Comparison of ENCODE assay signal across 9 cellular contexts in the genomic region with DNA sequence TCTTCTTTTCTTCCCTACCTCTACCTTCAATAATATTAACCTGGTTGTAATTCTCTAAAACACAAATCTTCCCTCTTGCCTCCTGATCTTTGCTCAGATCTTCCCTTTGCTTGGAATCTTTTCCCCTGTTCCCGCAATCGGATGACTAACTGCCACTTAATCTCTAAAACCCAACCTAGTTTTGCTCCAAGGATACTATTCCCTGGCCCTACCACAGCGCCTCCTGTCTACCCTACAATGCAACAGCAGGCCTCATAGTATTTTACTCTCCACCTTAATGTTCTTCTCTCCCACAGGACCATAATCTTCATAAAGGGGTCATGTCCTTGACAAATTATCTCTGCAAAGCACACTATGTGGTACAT.
DNase-seq lines count a peak whose midpoint lies in the region; ATAC-seq and TF ChIP-seq lines count a peak whose summit lies in the region.
"Had no signal": no experiment of that assay in that cellular context is flagged by ENCODE, and none has a peak within 500 bp of the region (broad histone marks: within the 10 kb centered on the region; RNA-seq: fewer than 3 reads in every experiment).

No MANE protein-coding gene starts in this region.

- peaks cover 13 to 27% (median 24%) of the 10 kb centered on the region in 10 experiments for H3K4me1 ChIP-seq in BLaER1 treated with 17β-estradiol and CSF1 and Interleukin-3, amounts not matched to agents 10 nM and 100 nM
- H3K4me1 ChIP-seq in right lobe of liver (no peaks in the 10 kb centered on the region), prostate gland (replicated peaks) (no peaks in the 10 kb centered on the region)

- peak overlapping the region; percentile 56 to 79 (median 67); a peak in 21 of 22 replicates for H3K4me2 ChIP-seq in BLaER1 treated with 17β-estradiol and CSF1 and Interleukin-3, amounts not matched to agents 10 nM and 100 nM

- intact Hi-C loops in right lobe of liver (cut with DNase I) = no loop called here
- intact Hi-C loops in posterior cingulate gyrus (cut with DNase I) = no loop called here
- intact Hi-C loops in prostate gland (cut with DNase I) = no loop called here

- H3K4me3 ChIP-seq in BLaER1 treated with 17β-estradiol and CSF1 and Interleukin-3, amounts not matched to agents 10 nM and 100 nM = no peak overlapping the region
- H3K4me3 ChIP-seq in astrocyte of the cerebellum (ENCODE audit: low read depth, low read length) (no peak overlapping the region), right lobe of liver (no peak overlapping the region), H7 (ENCODE audit: insufficient read depth, low read depth, low read length) (no peak overlapping the region), prostate gland (no peak overlapping the region)

- no peaks in the 10 kb centered on the region for H3K27me3 ChIP-seq in BLaER1 treated with 17β-estradiol and CSF1 and Interleukin-3, amounts not matched to agents 10 nM and 100 nM
- H3K27me3 ChIP-seq in right lobe of liver = no peaks in the 10 kb centered on the region
- H3K27me3 ChIP-seq in H7 (ENCODE audit: control insufficient read depth, insufficient read depth, low read length) = no peaks in the 10 kb centered on the region
- H3K27me3 ChIP-seq in prostate gland (replicated peaks; ENCODE audit: insufficient read depth) = no peaks in the 10 kb centered on the region

- no peak for TF ChIP-seq POLR2A in right lobe of liver (IDR thresholded peaks at IDR 0.05)
- TF ChIP-seq POLR2A in prostate gland (IDR thresholded peaks at IDR 0.05) = no peak

- WGBS in right lobe of liver (ENCODE audit: insufficient coverage, low coverage, low lambda C conversion rate, missing lambda C conversion rate) = 79% methylated on average over 3 of the region's 3 CpGs
- WGBS in prostate gland = 82% methylated on average over 3 of the region's 3 CpGs

- TF ChIP-seq CTCF in astrocyte of the cerebellum (IDR thresholded peaks at IDR 0.05; ENCODE audit: low read depth, low read length, missing control alignments) (peak; percentile 51), right lobe of liver (IDR thresholded peaks at IDR 0.05) (peak in 3 of 4 donors; percentile 29 to 36 (median 35)), prostate gland (IDR thresholded peaks at IDR 0.05) (no peak)

- H3K36me3 ChIP-seq in BLaER1 treated with 17β-estradiol and CSF1 and Interleukin-3, amounts not matched to agents 10 nM and 100 nM = no peaks in the 10 kb centered on the region
- no peaks in the 10 kb centered on the region for H3K36me3 ChIP-seq in right lobe of liver
- no peaks in the 10 kb centered on the region for H3K36me3 ChIP-seq in H7 (replicated peaks; ENCODE audit: control insufficient read depth, insufficient read depth, low read length)
- H3K36me3 ChIP-seq in prostate gland = no peaks in the 10 kb centered on the region

- in situ Hi-C loops in astrocyte of the cerebellum (cut with HindIII; ENCODE audit: low sequenced_read_pairs) = no loop called here

- ATAC-seq in right lobe of liver (no peak), HG03095 (IDR thresholded peaks at IDR 0.05; ENCODE audit: unreplicated experiment) (no peak)

- H3K27ac ChIP-seq in BLaER1 treated with 17β-estradiol and CSF1 and Interleukin-3, amounts not matched to agents 10 nM and 100 nM = no peak overlapping the region
- H3K27ac ChIP-seq in right lobe of liver = no peak overlapping the region
- no peak overlapping the region for H3K27ac ChIP-seq in prostate gland

- H3K9ac ChIP-seq in BLaER1 treated with 17β-estradiol and CSF1 and Interleukin-3, amounts not matched to agents 10 nM and 100 nM = no peak overlapping the region

- no peaks in the 10 kb centered on the region for H3K9me3 ChIP-seq in BLaER1 treated with 17β-estradiol and CSF1 and Interleukin-3, amounts not matched to agents 10 nM and 100 nM (replicated peaks in 1 of 11)
- H3K9me3 ChIP-seq in right lobe of liver (no peaks in the 10 kb centered on the region), prostate gland (no peaks in the 10 kb centered on the region)

- H4K20me1 ChIP-seq in BLaER1 treated with 17β-estradiol and CSF1 and Interleukin-3, amounts not matched to agents 10 nM and 100 nM = no peaks in the 10 kb centered on the region

- DNase-seq in HT1080 (ENCODE audit: low read depth) = peak; percentile 80
- no peak for DNase-seq in astrocyte of the cerebellum (ENCODE audit: low read depth)
- DNase-seq in right lobe of liver = no peak
- DNase-seq in H7 = no peak
- DNase-seq in posterior cingulate gyrus = no peak
- DNase-seq in prostate gland (ENCODE audit: low spot score) = no peak
- DNase-seq: kidney glomerular epithelial cell had no signal

Comparison
In these comparisons a context has a peak if more than half of its experiments do, and no peak if none do; other contexts are left out.
1. CTCF ChIP-seq: peak in astrocyte of the cerebellum (single experiment) and right lobe of liver (3 of 4); none in prostate gland (0 of 4).